ENCODE assay signal across 18 cellular contexts in genomic region chr12:4881665-4882064, GRCh38. TPM values are rescaled to one million over a fixed set of nuclear protein-coding genes. Genes with fewer than 3 reads are reported as not detected.
DNase-seq lines count a peak whose midpoint lies in the region; ATAC-seq and TF ChIP-seq lines count a peak whose summit lies in the region.
"Had no signal": no experiment of that assay in that cellular context is flagged by ENCODE, and none has a peak within 500 bp of the region (broad histone marks: within the 10 kb centered on the region; RNA-seq: fewer than 3 reads in every experiment).

No MANE protein-coding gene starts in this region.

- peaks cover 29 to 41% (median 33%) of the 10 kb centered on the region in 5 donors for H3K27me3 Mint-ChIP-seq in naive thymus-derived CD8-positive, alpha-beta T cell

- no peaks in the 10 kb centered on the region for H3K79me2 ChIP-seq in parathyroid adenoma

- H3K27ac Mint-ChIP-seq in naive thymus-derived CD8-positive, alpha-beta T cell: no peak overlapping the region
- H3K27ac Mint-ChIP-seq: CD4-positive, alpha-beta T cell had no signal

- POLR2A ChIA-PET in naive thymus-derived CD8-positive, alpha-beta T cell (lab: Charles Lee): no interaction called here

- no peaks in the 10 kb centered on the region for H3K4me1 Mint-ChIP-seq in naive thymus-derived CD8-positive, alpha-beta T cell

- no peak overlapping the region for H3K4me3 Mint-ChIP-seq in naive thymus-derived CD8-positive, alpha-beta T cell
- H3K4me3 Mint-ChIP-seq: CD4-positive, alpha-beta T cell had no signal

- H3K36me3 ChIP-seq in parathyroid adenoma (ENCODE audit: control insufficient read depth, insufficient read depth, low read length): no peaks in the 10 kb centered on the region

- H3K9me3 ChIP-seq in parathyroid adenoma (ENCODE audit: control insufficient read depth, low read length): no peaks in the 10 kb centered on the region

- peaks cover 0 to 23% (median 4%) of the 10 kb centered on the region in 3 donors for H3K36me3 Mint-ChIP-seq in naive thymus-derived CD8-positive, alpha-beta T cell

- intact Hi-C loops in left cardiac atrium (cut with DNase I): no loop called here

- no peak overlapping the region for H3K4me2 ChIP-seq in parathyroid adenoma (ENCODE audit: low read length)

- DNase-seq in Daoy (ENCODE audit: low read depth) (peak; percentile 71), NCI-H1694 treated with DMSO at 0.1 percent for 48 hours (lab: John Stamatoyannopoulos, UW) (peak; percentile 87), left cardiac atrium (peak; percentile 49), NCI-H526 (lab: John Stamatoyannopoulos, UW) (no peak)
- no peak for DNase-seq in naive thymus-derived CD8-positive, alpha-beta T cell
- DNase-seq: AML-193; CD4-positive, alpha-beta T cell; KG1; NCI-H1092; NCI-H2171; NCI-H510A treated with DMSO at 0.1 percent for 48 hours; NK-92 treated with Interleukin-12 subunit alpha and Interleukin-12 subunit beta, amount 100 ng/mL, for 24 hours had no signal

- peaks cover 0 to 34% (median 10%) of the 10 kb centered on the region in 9 donors for H3K9me3 Mint-ChIP-seq in naive thymus-derived CD8-positive, alpha-beta T cell

- H3K27me3 ChIP-seq in parathyroid adenoma (ENCODE audit: control insufficient read depth, insufficient read depth, low read length): no peaks in the 10 kb centered on the region

- peaks cover 8% of the 10 kb centered on the region for H3K4me1 ChIP-seq in parathyroid adenoma

- peak; percentile 85 to 89 for ATAC-seq in left cardiac atrium
- ATAC-seq in naive thymus-derived CD8-positive, alpha-beta T cell: no peak
- ATAC-seq in GM21423 (IDR thresholded peaks at IDR 0.05; ENCODE audit: unreplicated experiment): no peak
- ATAC-seq in GM19397 (IDR thresholded peaks at IDR 0.05; ENCODE audit: unreplicated experiment): no peak

- TF ChIP-seq CTCF in parathyroid adenoma (IDR thresholded peaks at IDR 0.05): no peak

- H3K4me3 ChIP-seq in parathyroid adenoma (ENCODE audit: low read depth, low read length): no peak overlapping the region

- H3K9ac ChIP-seq in parathyroid adenoma: no peak overlapping the region

- H2AFZ ChIP-seq in parathyroid adenoma: peak overlapping the region; percentile 47

- no peak overlapping the region for H3K27ac ChIP-seq in parathyroid adenoma
- H3K27ac ChIP-seq: RWPE1 had no signal

RNA-seq across cellular contexts. Expression of gene KCNA1, which starts 28.0 kb away (rescaled TPM):
- 0.17 and 1.3 TPM in 2 replicates for total RNA-seq in Daoy (2014; rRNA removed; shearing (Covaris generic))
- not detected for total RNA-seq in left cardiac atrium
- total RNA-seq in naive thymus-derived CD8-positive, alpha-beta T cell: not detected
- not detected for polyA plus RNA-seq in naive thymus-derived CD8-positive, alpha-beta T cell
- total RNA-seq: CD4-positive, alpha-beta T cell; M059J; SK-MEL-5 had no signal

Comparison
In these comparisons a context has a peak if more than half of its experiments do, and no peak if none do; other contexts are left out.
1. DNase-seq: peak in Daoy (single experiment), NCI-H1694 treated with DMSO at 0.1 percent for 48 hours (single experiment) and left cardiac atrium (single experiment); none in naive thymus-derived CD8-positive, alpha-beta T cell (0 of 10) and NCI-H526 (0 of 2).
2. ATAC-seq: peak in left cardiac atrium (2 of 2); none in naive thymus-derived CD8-positive, alpha-beta T cell (0 of 2), GM21423 (single experiment) and GM19397 (single experiment).